Comparison of ENCODE assay signal across 1 cellular context in the genomic region with DNA sequence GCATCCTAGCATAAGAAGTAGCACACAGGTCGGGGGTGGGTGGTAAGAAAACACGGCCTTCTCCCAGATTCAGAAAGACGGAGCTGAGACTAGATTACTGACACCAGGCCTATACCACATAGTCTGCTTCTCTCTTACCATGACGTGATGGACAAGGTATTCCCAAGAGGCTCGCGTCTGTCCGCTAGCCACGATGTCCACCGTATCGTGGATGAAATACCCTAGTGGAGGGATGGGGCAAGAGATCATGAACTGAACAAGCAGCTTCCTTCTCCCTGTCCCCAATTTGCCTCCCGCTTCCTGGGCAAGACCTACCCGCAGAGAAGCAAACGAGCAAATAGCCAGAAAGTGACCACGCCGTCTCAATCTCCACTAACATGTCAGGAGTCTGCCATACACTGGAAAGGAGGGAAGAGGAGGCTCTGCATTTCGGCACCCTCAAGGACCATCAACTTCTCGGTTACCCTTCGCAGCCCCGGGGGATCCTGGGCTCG.
A peak's percentile ranks its signal among the peaks of the same experiment; 100 is the strongest.
TF ChIP-seq lines count a peak whose summit lies in the region.

No MANE protein-coding gene starts in this region.

TF ChIP-seq in HepG2, 621 proteins besides CTCF, POLR2A, EP300 and RAD21 (continued from another document):
- TF ChIP-seq, protein P1, sequence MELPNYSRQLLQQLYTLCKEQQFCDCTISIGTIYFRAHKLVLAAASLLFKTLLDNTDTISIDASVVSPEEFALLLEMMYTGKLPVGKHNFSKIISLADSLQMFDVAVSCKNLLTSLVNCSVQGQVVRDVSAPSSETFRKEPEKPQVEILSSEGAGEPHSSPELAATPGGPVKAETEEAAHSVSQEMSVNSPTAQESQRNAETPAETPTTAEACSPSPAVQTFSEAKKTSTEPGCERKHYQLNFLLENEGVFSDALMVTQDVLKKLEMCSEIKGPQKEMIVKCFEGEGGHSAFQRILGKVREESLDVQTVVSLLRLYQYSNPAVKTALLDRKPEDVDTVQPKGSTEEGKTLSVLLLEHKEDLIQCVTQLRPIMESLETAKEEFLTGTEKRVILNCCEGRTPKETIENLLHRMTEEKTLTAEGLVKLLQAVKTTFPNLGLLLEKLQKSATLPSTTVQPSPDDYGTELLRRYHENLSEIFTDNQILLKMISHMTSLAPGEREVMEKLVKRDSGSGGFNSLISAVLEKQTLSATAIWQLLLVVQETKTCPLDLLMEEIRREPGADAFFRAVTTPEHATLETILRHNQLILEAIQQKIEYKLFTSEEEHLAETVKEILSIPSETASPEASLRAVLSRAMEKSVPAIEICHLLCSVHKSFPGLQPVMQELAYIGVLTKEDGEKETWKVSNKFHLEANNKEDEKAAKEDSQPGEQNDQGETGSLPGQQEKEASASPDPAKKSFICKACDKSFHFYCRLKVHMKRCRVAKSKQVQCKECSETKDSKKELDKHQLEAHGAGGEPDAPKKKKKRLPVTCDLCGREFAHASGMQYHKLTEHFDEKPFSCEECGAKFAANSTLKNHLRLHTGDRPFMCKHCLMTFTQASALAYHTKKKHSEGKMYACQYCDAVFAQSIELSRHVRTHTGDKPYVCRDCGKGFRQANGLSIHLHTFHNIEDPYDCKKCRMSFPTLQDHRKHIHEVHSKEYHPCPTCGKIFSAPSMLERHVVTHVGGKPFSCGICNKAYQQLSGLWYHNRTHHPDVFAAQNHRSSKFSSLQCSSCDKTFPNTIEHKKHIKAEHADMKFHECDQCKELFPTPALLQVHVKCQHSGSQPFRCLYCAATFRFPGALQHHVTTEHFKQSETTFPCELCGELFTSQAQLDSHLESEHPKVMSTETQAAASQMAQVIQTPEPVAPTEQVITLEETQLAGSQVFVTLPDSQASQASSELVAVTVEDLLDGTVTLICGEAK (IDR thresholded peaks at IDR 0.05) = no peak
- TF ChIP-seq, protein P1 (CRISPR knock-in tag; IDR thresholded peaks at IDR 0.05) = no peak
- TF ChIP-seq TEAD3 (CRISPR knock-in tag; optimal IDR thresholded peaks at IDR 0.05; ENCODE audit: borderline replicate concordance) = peak; percentile 46
- TF ChIP-seq DNMT3B (CRISPR knock-in tag; conservative IDR thresholded peaks at IDR 0.05) = peak; percentile 51; the same call in 1 of the 2 replicates
- TF ChIP-seq ZNF781 (CRISPR knock-in tag; IDR thresholded peaks at IDR 0.05; ENCODE audit: borderline replicate concordance, not compliant biosample characterization) = peak; percentile 53
- no peak for TF ChIP-seq RXRB (CRISPR knock-in tag; IDR thresholded peaks at IDR 0.05; ENCODE audit: borderline replicate concordance)
- no peak for TF ChIP-seq TP53 (CRISPR knock-in tag; conservative IDR thresholded peaks at IDR 0.05)
- 0 out of 2 replicates have a peak, but pooled peaks have one; percentile 12 for TF ChIP-seq ZNF749 (CRISPR knock-in tag; IDR thresholded peaks at IDR 0.05; ENCODE audit: borderline replicate concordance)
- no peak for TF ChIP-seq ERF (CRISPR knock-in tag; IDR thresholded peaks at IDR 0.05)
- TF ChIP-seq ZSCAN21 (CRISPR knock-in tag; IDR thresholded peaks at IDR 0.05; ENCODE audit: borderline replicate concordance) = no peak
- no peak for TF ChIP-seq ISL2 (CRISPR knock-in tag; IDR thresholded peaks at IDR 0.05)
- 0 out of 2 replicates have a peak, but pooled peaks have one; percentile 17 for TF ChIP-seq ZSCAN12 (CRISPR knock-in tag; IDR thresholded peaks at IDR 0.05)
- TF ChIP-seq RFX1 (IDR thresholded peaks at IDR 0.05) = no peak
- TF ChIP-seq TRIM24 (CRISPR knock-in tag; IDR thresholded peaks at IDR 0.05) = no peak
- TF ChIP-seq TMF1 (CRISPR knock-in tag; IDR thresholded peaks at IDR 0.05; ENCODE audit: low read depth) = 0 out of 2 replicates have a peak, but pooled peaks have one; percentile 4
- 0 out of 2 replicates have a peak, but pooled peaks have one; percentile 4 for TF ChIP-seq ESRRA (CRISPR knock-in tag; IDR thresholded peaks at IDR 0.05; ENCODE audit: low read depth)
- TF ChIP-seq ZSCAN9 (CRISPR knock-in tag; IDR thresholded peaks at IDR 0.05; ENCODE audit: borderline replicate concordance) = peak; percentile 19; the same call in 1 of the 2 replicates
- no peak for TF ChIP-seq ZBTB3 (CRISPR knock-in tag; IDR thresholded peaks at IDR 0.05; ENCODE audit: borderline replicate concordance, low read depth)
- TF ChIP-seq, protein P2, sequence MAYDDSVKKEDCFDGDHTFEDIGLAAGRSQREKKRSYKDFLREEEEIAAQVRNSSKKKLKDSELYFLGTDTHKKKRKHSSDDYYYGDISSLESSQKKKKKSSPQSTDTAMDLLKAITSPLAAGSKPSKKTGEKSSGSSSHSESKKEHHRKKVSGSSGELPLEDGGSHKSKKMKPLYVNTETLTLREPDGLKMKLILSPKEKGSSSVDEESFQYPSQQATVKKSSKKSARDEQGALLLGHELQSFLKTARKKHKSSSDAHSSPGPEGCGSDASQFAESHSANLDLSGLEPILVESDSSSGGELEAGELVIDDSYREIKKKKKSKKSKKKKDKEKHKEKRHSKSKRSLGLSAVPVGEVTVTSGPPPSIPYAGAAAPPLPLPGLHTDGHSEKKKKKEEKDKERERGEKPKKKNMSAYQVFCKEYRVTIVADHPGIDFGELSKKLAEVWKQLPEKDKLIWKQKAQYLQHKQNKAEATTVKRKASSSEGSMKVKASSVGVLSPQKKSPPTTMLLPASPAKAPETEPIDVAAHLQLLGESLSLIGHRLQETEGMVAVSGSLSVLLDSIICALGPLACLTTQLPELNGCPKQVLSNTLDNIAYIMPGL (CRISPR knock-in tag; IDR thresholded peaks at IDR 0.05; ENCODE audit: borderline replicate concordance in 1 of 2, low read depth in 1 of 2) = 0 out of 4 replicates have a peak, but pooled peaks have one; percentile 2 to 53
- TF ChIP-seq SMAD3 (CRISPR knock-in tag; IDR thresholded peaks at IDR 0.05) = no peak
- no peak for TF ChIP-seq MEIS2 (CRISPR knock-in tag; IDR thresholded peaks at IDR 0.05)
- no peak for TF ChIP-seq ZNF343 (CRISPR knock-in tag; IDR thresholded peaks at IDR 0.05)
- peak; percentile 17; the same call in 1 of the 2 replicates for TF ChIP-seq DNMT1 (CRISPR knock-in tag; IDR thresholded peaks at IDR 0.05)
- peak; percentile 39; the same call in 1 of the 2 replicates for TF ChIP-seq JUND (CRISPR knock-in tag; IDR thresholded peaks at IDR 0.05)
